11 cellular contexts compared by ENCODE assay signal in genomic region chr1:11733351-11733750, GRCh38. TPM values are rescaled to one million over a fixed set of nuclear protein-coding genes. Genes with fewer than 3 reads are reported as not detected.
"Had no signal": no experiment of that assay in that cellular context is flagged by ENCODE, and none has a peak within 500 bp of the region (broad histone marks: within the 10 kb centered on the region; RNA-seq: fewer than 3 reads in every experiment).

No MANE protein-coding gene starts in this region.

- H3K9me3 Mint-ChIP-seq: activated CD4-positive, alpha-beta memory T cell treated with anti-CD3 and anti-CD28 coated beads for 36 hours; activated naive CD4-positive, alpha-beta T cell treated with anti-CD3 and anti-CD28 coated beads, Interleukin-2, amount 50 U/mL, for 24 hours; neural progenitor cell; stimulated activated effector memory CD8-positive, alpha-beta T cell treated with anti-CD3 and anti-CD28 coated beads, Interleukin-12 subunit alpha, Interleukin-12 subunit beta, amount 100 ng/mL, for 72 hours; T-helper 2 cell treated with Interferon-gamma antibody and Interleukin-4, amounts not matched to agents 5 μg/mL and 100 μg/mL, for 36 hours had no signal

- H3K9ac ChIP-seq: neural progenitor cell had no signal

- H3K36me3 Mint-ChIP-seq: activated CD4-positive, alpha-beta memory T cell treated with anti-CD3 and anti-CD28 coated beads for 36 hours; activated naive CD4-positive, alpha-beta T cell treated with anti-CD3 and anti-CD28 coated beads, Interleukin-2, amount 50 U/mL, for 24 hours; neural progenitor cell had no signal

- H3K9me3 ChIP-seq: SJSA1 had no signal

- H2AFZ ChIP-seq: neural progenitor cell had no signal

- H3K4me3 ChIP-seq: neural progenitor cell, SJSA1 had no signal

- H3K27me3 Mint-ChIP-seq: activated CD4-positive, alpha-beta memory T cell treated with anti-CD3 and anti-CD28 coated beads for 36 hours; activated naive CD4-positive, alpha-beta T cell treated with anti-CD3 and anti-CD28 coated beads, Interleukin-2, amount 50 U/mL, for 24 hours had no signal

- ATAC-seq: activated CD4-positive, CD25-positive, alpha-beta regulatory T cell treated with anti-CD3 and anti-CD28 coated beads, Interleukin-2, amount 50 U/mL, for 24 hours; stimulated activated effector memory CD8-positive, alpha-beta T cell treated with anti-CD3 and anti-CD28 coated beads, Interleukin-12 subunit alpha, Interleukin-12 subunit beta, amount 100 ng/mL, for 72 hours had no signal

- H3K4me2 ChIP-seq: neural progenitor cell had no signal

- H3K27ac Mint-ChIP-seq: activated CD4-positive, alpha-beta memory T cell treated with anti-CD3 and anti-CD28 coated beads for 36 hours; stimulated activated effector memory CD8-positive, alpha-beta T cell treated with anti-CD3 and anti-CD28 coated beads, Interleukin-12 subunit alpha, Interleukin-12 subunit beta, amount 100 ng/mL, for 72 hours; T-helper 2 cell treated with Interferon-gamma antibody and Interleukin-4, amounts not matched to agents 5 μg/mL and 100 μg/mL, for 36 hours had no signal

- DNase-seq: activated CD4-positive, alpha-beta memory T cell treated with anti-CD3 and anti-CD28 coated beads for 36 hours; anterior cingulate cortex; SW 1271 had no signal

- H3K27me3 ChIP-seq: neural progenitor cell, SJSA1 had no signal

- H3K27ac ChIP-seq: neural progenitor cell, SJSA1 had no signal

- H3K4me3 Mint-ChIP-seq: activated CD4-positive, alpha-beta memory T cell treated with anti-CD3 and anti-CD28 coated beads for 36 hours; activated naive CD4-positive, alpha-beta T cell treated with anti-CD3 and anti-CD28 coated beads, Interleukin-2, amount 50 U/mL, for 24 hours; neural progenitor cell; stimulated activated effector memory CD8-positive, alpha-beta T cell treated with anti-CD3 and anti-CD28 coated beads, Interleukin-12 subunit alpha, Interleukin-12 subunit beta, amount 100 ng/mL, for 72 hours; T-helper 2 cell treated with Interferon-gamma antibody and Interleukin-4, amounts not matched to agents 5 μg/mL and 100 μg/mL, for 36 hours had no signal

- H3K36me3 ChIP-seq: neural progenitor cell, SJSA1 had no signal

RNA-seq across cellular contexts. Expression of gene C1orf167, which starts 28.6 kb away (rescaled TPM):
- total RNA-seq: activated CD4-positive, alpha-beta memory T cell treated with anti-CD3 and anti-CD28 coated beads for 36 hours; cerebellum; mammary epithelial cell; SJSA1 had no signal
- polyA plus RNA-seq: mammary epithelial cell had no signal

RNA-seq across cellular contexts. Expression of gene DRAXIN, which starts 41.8 kb away (rescaled TPM):
- total RNA-seq: SJSA1 had no signal
